Comparison of ENCODE assay signal across 1 cellular context in the genomic region with DNA sequence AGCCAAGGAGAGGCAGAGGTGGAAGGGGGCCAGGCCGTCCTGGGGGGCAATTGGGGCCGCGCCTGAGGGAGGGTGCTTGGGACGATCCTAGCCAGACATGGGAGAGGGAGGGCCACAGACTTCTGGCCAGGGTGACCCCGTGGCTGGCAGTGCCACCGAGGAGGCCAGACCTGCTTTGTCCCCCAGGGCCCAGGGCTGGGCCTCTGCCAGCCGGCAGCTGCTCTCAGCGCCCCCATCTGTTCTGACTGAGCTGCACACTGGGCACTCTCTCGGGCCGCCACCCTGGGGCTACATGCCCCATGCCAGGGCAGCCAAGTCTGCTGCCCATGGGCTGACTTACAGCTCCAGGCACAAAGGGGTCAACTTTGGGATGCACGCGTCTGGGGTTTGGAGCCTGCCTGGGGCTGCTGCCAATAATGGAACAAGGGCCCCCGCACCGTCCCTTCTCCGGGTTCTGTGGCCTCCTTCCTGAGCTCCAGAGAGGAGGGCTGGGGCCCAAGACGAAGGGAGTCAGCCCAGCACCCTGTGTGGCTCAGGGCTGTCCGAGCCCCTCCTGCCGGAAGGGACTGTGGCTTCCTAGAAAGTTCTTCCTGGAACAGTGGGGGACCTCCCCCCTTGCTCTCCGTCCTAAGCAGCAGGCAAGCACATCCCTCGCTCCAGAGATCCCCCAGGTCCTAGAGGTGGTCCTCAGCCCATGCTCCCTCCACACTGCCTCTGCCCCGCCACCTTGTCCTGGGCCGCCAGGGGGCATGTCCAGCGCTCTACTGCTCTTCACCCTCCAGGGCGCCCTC.
A peak's percentile ranks its signal among the peaks of the same experiment; 100 is the strongest.
TF ChIP-seq lines count a peak whose summit lies in the region.

No MANE protein-coding gene starts in this region.

TF ChIP-seq in HepG2, 621 proteins besides CTCF, POLR2A, EP300 and RAD21 (continued from another document):
- TF ChIP-seq, protein P1, sequence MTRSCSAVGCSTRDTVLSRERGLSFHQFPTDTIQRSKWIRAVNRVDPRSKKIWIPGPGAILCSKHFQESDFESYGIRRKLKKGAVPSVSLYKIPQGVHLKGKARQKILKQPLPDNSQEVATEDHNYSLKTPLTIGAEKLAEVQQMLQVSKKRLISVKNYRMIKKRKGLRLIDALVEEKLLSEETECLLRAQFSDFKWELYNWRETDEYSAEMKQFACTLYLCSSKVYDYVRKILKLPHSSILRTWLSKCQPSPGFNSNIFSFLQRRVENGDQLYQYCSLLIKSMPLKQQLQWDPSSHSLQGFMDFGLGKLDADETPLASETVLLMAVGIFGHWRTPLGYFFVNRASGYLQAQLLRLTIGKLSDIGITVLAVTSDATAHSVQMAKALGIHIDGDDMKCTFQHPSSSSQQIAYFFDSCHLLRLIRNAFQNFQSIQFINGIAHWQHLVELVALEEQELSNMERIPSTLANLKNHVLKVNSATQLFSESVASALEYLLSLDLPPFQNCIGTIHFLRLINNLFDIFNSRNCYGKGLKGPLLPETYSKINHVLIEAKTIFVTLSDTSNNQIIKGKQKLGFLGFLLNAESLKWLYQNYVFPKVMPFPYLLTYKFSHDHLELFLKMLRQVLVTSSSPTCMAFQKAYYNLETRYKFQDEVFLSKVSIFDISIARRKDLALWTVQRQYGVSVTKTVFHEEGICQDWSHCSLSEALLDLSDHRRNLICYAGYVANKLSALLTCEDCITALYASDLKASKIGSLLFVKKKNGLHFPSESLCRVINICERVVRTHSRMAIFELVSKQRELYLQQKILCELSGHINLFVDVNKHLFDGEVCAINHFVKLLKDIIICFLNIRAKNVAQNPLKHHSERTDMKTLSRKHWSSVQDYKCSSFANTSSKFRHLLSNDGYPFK (CRISPR knock-in tag; IDR thresholded peaks at IDR 0.05; ENCODE audit: borderline replicate concordance): 0 out of 2 replicates have a peak, but pooled peaks have one; percentile 30
- TF ChIP-seq SP1 (IDR thresholded peaks at IDR 0.05): no peak
- TF ChIP-seq SP1 (CRISPR knock-in tag; IDR thresholded peaks at IDR 0.05): peak; percentile 54
- TF ChIP-seq ZBTB7A (CRISPR knock-in tag; IDR thresholded peaks at IDR 0.05): peak; percentile 74; the same call in 1 of the 2 replicates
- TF ChIP-seq, protein P2, sequence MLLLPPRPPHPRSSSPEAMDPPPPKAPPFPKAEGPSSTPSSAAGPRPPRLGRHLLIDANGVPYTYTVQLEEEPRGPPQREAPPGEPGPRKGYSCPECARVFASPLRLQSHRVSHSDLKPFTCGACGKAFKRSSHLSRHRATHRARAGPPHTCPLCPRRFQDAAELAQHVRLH (CRISPR knock-in tag; IDR thresholded peaks at IDR 0.05; ENCODE audit: borderline replicate concordance, low read depth): peak; percentile 61
- 0 out of 2 replicates have a peak, but pooled peaks have one; percentile 24 for TF ChIP-seq KLF11 (CRISPR knock-in tag; IDR thresholded peaks at IDR 0.05)
- TF ChIP-seq, protein P3, sequence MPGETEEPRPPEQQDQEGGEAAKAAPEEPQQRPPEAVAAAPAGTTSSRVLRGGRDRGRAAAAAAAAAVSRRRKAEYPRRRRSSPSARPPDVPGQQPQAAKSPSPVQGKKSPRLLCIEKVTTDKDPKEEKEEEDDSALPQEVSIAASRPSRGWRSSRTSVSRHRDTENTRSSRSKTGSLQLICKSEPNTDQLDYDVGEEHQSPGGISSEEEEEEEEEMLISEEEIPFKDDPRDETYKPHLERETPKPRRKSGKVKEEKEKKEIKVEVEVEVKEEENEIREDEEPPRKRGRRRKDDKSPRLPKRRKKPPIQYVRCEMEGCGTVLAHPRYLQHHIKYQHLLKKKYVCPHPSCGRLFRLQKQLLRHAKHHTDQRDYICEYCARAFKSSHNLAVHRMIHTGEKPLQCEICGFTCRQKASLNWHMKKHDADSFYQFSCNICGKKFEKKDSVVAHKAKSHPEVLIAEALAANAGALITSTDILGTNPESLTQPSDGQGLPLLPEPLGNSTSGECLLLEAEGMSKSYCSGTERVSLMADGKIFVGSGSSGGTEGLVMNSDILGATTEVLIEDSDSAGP (CRISPR knock-in tag; IDR thresholded peaks at IDR 0.05; ENCODE audit: borderline replicate concordance): peak; percentile 59; the same call in 1 of the 2 replicates
- TF ChIP-seq ZNF816 (CRISPR knock-in tag; IDR thresholded peaks at IDR 0.05; ENCODE audit: borderline replicate concordance): 0 out of 2 replicates have a peak, but pooled peaks have one; percentile 51
- no peak for TF ChIP-seq HDAC2 (CRISPR knock-in tag; IDR thresholded peaks at IDR 0.05)
- TF ChIP-seq SP5 (CRISPR knock-in tag; IDR thresholded peaks at IDR 0.05; ENCODE audit: borderline replicate concordance, low read depth): peak; percentile 11; the same call in 1 of the 2 replicates
- no peak for TF ChIP-seq ATM (IDR thresholded peaks at IDR 0.05; ENCODE audit: borderline replicate concordance)
- TF ChIP-seq, protein P4, sequence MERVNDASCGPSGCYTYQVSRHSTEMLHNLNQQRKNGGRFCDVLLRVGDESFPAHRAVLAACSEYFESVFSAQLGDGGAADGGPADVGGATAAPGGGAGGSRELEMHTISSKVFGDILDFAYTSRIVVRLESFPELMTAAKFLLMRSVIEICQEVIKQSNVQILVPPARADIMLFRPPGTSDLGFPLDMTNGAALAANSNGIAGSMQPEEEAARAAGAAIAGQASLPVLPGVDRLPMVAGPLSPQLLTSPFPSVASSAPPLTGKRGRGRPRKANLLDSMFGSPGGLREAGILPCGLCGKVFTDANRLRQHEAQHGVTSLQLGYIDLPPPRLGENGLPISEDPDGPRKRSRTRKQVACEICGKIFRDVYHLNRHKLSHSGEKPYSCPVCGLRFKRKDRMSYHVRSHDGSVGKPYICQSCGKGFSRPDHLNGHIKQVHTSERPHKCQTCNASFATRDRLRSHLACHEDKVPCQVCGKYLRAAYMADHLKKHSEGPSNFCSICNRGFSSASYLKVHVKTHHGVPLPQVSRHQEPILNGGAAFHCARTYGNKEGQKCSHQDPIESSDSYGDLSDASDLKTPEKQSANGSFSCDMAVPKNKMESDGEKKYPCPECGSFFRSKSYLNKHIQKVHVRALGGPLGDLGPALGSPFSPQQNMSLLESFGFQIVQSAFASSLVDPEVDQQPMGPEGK (CRISPR knock-in tag; IDR thresholded peaks at IDR 0.05): peak; percentile 31
- TF ChIP-seq SAFB2 (CRISPR knock-in tag; IDR thresholded peaks at IDR 0.05; ENCODE audit: borderline replicate concordance, low read depth): no peak
- TF ChIP-seq, protein P5, sequence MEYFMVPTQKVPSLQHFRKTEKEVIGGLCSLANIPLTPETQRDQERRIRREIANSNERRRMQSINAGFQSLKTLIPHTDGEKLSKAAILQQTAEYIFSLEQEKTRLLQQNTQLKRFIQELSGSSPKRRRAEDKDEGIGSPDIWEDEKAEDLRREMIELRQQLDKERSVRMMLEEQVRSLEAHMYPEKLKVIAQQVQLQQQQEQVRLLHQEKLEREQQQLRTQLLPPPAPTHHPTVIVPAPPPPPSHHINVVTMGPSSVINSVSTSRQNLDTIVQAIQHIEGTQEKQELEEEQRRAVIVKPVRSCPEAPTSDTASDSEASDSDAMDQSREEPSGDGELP (IDR thresholded peaks at IDR 0.05; ENCODE audit: borderline replicate concordance, low read depth): peak; percentile 23; the same call in 1 of the 2 replicates
